ENCODE assay signal across 8 cellular contexts in genomic region chr2:17830053-17831034, GRCh38. TPM values are rescaled to one million over a fixed set of nuclear protein-coding genes. Genes with fewer than 3 reads are reported as not detected.
DNase-seq lines count a peak whose midpoint lies in the region; ATAC-seq and TF ChIP-seq lines count a peak whose summit lies in the region.

No MANE protein-coding gene starts in this region.

- H3K27me3 ChIP-seq in Loucy (ENCODE audit: insufficient read depth, low read length, poor library complexity, severe bottlenecking) (no peaks in the 10 kb centered on the region), mesendoderm (ENCODE audit: insufficient read depth, low read length, poor library complexity) (no peaks in the 10 kb centered on the region)

- no peak overlapping the region for H2BK5ac ChIP-seq in mesendoderm (ENCODE audit: low read length)

- H3K79me2 ChIP-seq in Loucy (ENCODE audit: insufficient read depth, low read length) (no peaks in the 10 kb centered on the region), mesendoderm (ENCODE audit: control insufficient read depth, insufficient read depth, low read length) (no peaks in the 10 kb centered on the region)

- H3K4me3 Mint-ChIP-seq in HFFc6: peak overlapping the region; percentile 30; the same call in 1 of the 2 replicates

- H2AFZ ChIP-seq in Loucy (ENCODE audit: low read length): no peak overlapping the region

- no peaks in the 10 kb centered on the region for H3K9me3 Mint-ChIP-seq in HFFc6

- H3K36me3 Mint-ChIP-seq in HFFc6 (ENCODE audit: low read depth): no peaks in the 10 kb centered on the region

- no peak overlapping the region for H3K4ac ChIP-seq in mesendoderm (ENCODE audit: low read depth, low read length)

- H3K4me3 ChIP-seq in Loucy (ENCODE audit: low read length, poor library complexity, severe bottlenecking) (no peak overlapping the region), mesendoderm (ENCODE audit: low read length) (no peak overlapping the region)

- H3K9ac ChIP-seq in Loucy (ENCODE audit: low read depth, low read length, poor library complexity, severe bottlenecking) (no peak overlapping the region), mesendoderm (ENCODE audit: low read length) (no peak overlapping the region)

- H3K36me3 ChIP-seq in Loucy (ENCODE audit: insufficient read depth, low read length): no peaks in the 10 kb centered on the region
- H3K36me3 ChIP-seq in mesendoderm (ENCODE audit: control insufficient read depth, insufficient read depth, low read length): no peaks in the 10 kb centered on the region

- no peak overlapping the region for H4K5ac ChIP-seq in mesendoderm (ENCODE audit: low read length)

- no peaks in the 10 kb centered on the region for H3K4me1 Mint-ChIP-seq in HFFc6 (ENCODE audit: low read depth)

- ATAC-seq in activated CD4-positive, CD25-positive, alpha-beta regulatory T cell treated with anti-CD3 and anti-CD28 coated beads, Interleukin-2, amount 50 U/mL, for 24 hours: peak; percentile 27 to 44

- H3K27ac Mint-ChIP-seq in HFFc6: no peak overlapping the region

- no peaks in the 10 kb centered on the region for H3F3A ChIP-seq in Loucy (ENCODE audit: low read depth)

- H2BK15ac ChIP-seq in mesendoderm (replicated peaks; ENCODE audit: low read depth): no peak overlapping the region

- H3K23ac ChIP-seq in mesendoderm (ENCODE audit: low read length): no peak overlapping the region

- H3K79me1 ChIP-seq in mesendoderm (ENCODE audit: low read length): no peaks in the 10 kb centered on the region

- no peak overlapping the region for H3K18ac ChIP-seq in mesendoderm (ENCODE audit: low read length)

- H4K8ac ChIP-seq in mesendoderm (ENCODE audit: low read depth, low read length): no peak overlapping the region

- WGBS in mesendoderm (ENCODE audit: extremely low coverage, insufficient coverage, low lambda C conversion rate): no CpG with 5 or more reads among the region's 37 CpGs

- H3K27me3 Mint-ChIP-seq in HFFc6 (ENCODE audit: insufficient read depth): peaks cover 13% of the 10 kb centered on the region

- H3K4me1 ChIP-seq in Loucy (ENCODE audit: insufficient read depth, low read length, poor library complexity, severe bottlenecking): no peaks in the 10 kb centered on the region
- no peaks in the 10 kb centered on the region for H3K4me1 ChIP-seq in mesendoderm (ENCODE audit: control insufficient read depth, low read depth, low read length)

- H2AK5ac ChIP-seq in mesendoderm (ENCODE audit: low read length): no peak overlapping the region

- no peaks in the 10 kb centered on the region for H4K20me1 ChIP-seq in Loucy (ENCODE audit: insufficient read depth, low read length, poor library complexity, severe bottlenecking)

- no peaks in the 10 kb centered on the region for H3K9me2 ChIP-seq in Loucy (replicated peaks; ENCODE audit: low read depth, low read length)

- H3K27ac ChIP-seq in epithelial cell of prostate: no peak overlapping the region
- H3K27ac ChIP-seq in mesendoderm (ENCODE audit: low read depth, low read length): no peak overlapping the region

- H3K4me2 ChIP-seq in Loucy (ENCODE audit: low read depth, low read length, poor library complexity, severe bottlenecking): no peak overlapping the region
- no peak overlapping the region for H3K4me2 ChIP-seq in mesendoderm (ENCODE audit: low read length)

- TF ChIP-seq CTCF in HFFc6 (IDR thresholded peaks at IDR 0.05) (peak; percentile 88), Loucy (conservative IDR thresholded peaks at IDR 0.05; ENCODE audit: low read length) (0 out of 2 replicates have a peak, but pooled peaks have one; percentile 8)

- H2BK120ac ChIP-seq in mesendoderm (ENCODE audit: low read depth, low read length): no peak overlapping the region

- no peaks in the 10 kb centered on the region for H3K9me3 ChIP-seq in Loucy (ENCODE audit: insufficient read depth, low read depth, low read length)

- peak; percentile 67 for DNase-seq in activated CD4-positive, alpha-beta T cell treated with anti-CD3 and anti-CD28 coated beads for 48 hours
- DNase-seq in activated CD4-positive, alpha-beta T cell treated with anti-CD3 and anti-CD28 coated beads for 4 hours: no peak
- peak; percentile 61 for DNase-seq in HFFc6
- peak; percentile 18 for DNase-seq in epithelial cell of prostate (ENCODE audit: low read depth, low spot score)
- DNase-seq in mesendoderm: peak; percentile 97
- DNase-seq in stromal cell of bone marrow (ENCODE audit: low read depth): peak; percentile 63

- no peak overlapping the region for H3K56ac ChIP-seq in mesendoderm (ENCODE audit: low read length)

RNA-seq across cellular contexts. Expression of gene MSGN1, which starts 14.1 kb away (rescaled TPM):
- total RNA-seq in HFFc6 (2021; fragmentation: NEBNext Ultra II Directional; extraction: Animal tissue kit (Norgen Biotek cat#: 25700)): not detected
- not detected for polyA plus RNA-seq in mesendoderm (2013, experiment 1 of 2)
- polyA plus RNA-seq in mesendoderm (2013, experiment 2 of 2): not detected

RNA-seq across cellular contexts. Expression of gene KCNS3, which starts 48.1 kb away (rescaled TPM):
- 1 to 10 TPM in 4 of 6 experiments, under 1 TPM in 2; 0.83 to 2.1 (median 1.3) TPM for total RNA-seq in HFFc6 (2021; fragmentation: NEBNext Ultra II Directional; extraction: Animal tissue kit (Norgen Biotek cat#: 25700))
- 4.5 TPM for polyA plus RNA-seq in mesendoderm (2013, experiment 1 of 2)
- 4.9 TPM for polyA plus RNA-seq in mesendoderm (2013, experiment 2 of 2)

Comparison
In these comparisons a context has a peak if more than half of its experiments do, and no peak if none do; other contexts are left out.
1. DNase-seq: peak in activated CD4-positive, alpha-beta T cell treated with anti-CD3 and anti-CD28 coated beads for 48 hours (single experiment), HFFc6 (single experiment), epithelial cell of prostate (single experiment), mesendoderm (single experiment) and stromal cell of bone marrow (single experiment); none in activated CD4-positive, alpha-beta T cell treated with anti-CD3 and anti-CD28 coated beads for 4 hours (0 of 2).